8 cellular contexts compared by ENCODE assay signal in the genomic region with DNA sequence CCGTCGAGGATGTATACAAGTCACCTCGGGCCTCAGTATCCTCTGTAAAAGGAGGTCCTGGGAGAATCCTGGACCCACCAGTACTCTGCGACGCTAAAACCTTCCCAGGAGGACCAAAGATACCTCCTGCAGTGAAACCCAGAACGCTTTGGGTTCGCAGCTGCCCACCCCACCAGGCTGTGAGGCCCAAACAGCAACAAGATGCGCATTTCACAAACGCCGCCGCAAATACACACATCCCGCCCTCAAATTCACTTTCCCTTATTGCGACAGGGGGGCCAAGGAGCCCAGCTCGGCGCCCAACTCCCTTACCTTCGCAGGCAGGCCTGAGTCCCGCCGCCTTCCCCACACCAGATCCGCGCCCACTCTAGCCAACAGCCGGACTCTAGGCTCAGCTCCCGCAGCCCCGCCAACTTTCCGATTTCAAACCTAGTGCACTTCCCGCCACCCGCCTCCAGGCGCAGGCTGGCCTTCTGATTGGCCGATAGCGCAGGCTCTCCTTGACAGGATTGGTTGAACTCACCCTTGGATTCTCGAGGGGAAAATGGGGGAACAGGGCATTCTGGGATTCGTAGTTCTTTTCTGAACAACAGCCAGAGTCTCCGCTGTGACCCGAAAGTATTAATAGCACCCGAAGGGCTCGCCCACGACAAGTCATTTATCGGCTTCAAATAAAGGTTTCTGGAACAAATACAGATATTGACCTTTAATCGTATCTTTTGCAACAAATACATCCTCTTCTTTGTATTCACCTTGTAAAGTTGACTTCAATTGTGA. TPM values are rescaled to one million over a fixed set of nuclear protein-coding genes. Genes with fewer than 3 reads are reported as not detected.
DNase-seq lines count a peak whose midpoint lies in the region; FAIRE-seq and TF ChIP-seq lines count a peak whose summit lies in the region.

A gene with protein sequence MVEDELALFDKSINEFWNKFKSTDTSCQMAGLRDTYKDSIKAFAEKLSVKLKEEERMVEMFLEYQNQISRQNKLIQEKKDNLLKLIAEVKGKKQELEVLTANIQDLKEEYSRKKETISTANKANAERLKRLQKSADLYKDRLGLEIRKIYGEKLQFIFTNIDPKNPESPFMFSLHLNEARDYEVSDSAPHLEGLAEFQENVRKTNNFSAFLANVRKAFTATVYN (minus strand): TSS at position 425 of the 777 bp plus-strand sequence. CDS start 911 bp downstream, outside the sequence.

- peak; percentile 97 for FAIRE-seq in H54 (lab: Jason Lieb, UNC)

- TF ChIP-seq POLR2A in H54 (IDR thresholded peaks at IDR 0.05; ENCODE audit: low read depth, low read length) (peak; percentile 69), Raji (IDR thresholded peaks at IDR 0.05; ENCODE audit: insufficient read depth, low read depth, low read length) (peak; percentile 74)

- intact Hi-C loops in activated T-helper 2 cell treated with anti-CD3 and anti-CD28 coated beads, Interferon-gamma antibody, Interleukin-2, Interleukin-4, amounts not matched to agents 10 μg/mL and 5 μg/mL and 100 μg/mL, durations not matched to agents 14 hours and 24 hours and 36 hours (cut with micrococcal nuclease), result loop anchor here (2.0 kb wide), 1 partner anchor 27 kb away; no protein-coding TSS in a partner anchor

- peaks cover 26% of the 10 kb centered on the region for H3K36me3 Mint-ChIP-seq in activated T-helper 2 cell treated with anti-CD3 and anti-CD28 coated beads, Interferon-gamma antibody, Interleukin-2, Interleukin-4, amounts not matched to agents 10 μg/mL and 5 μg/mL and 100 μg/mL, durations not matched to agents 14 hours and 24 hours and 36 hours (ENCODE audit: low read depth)
- peaks cover 24% of the 10 kb centered on the region for H3K36me3 Mint-ChIP-seq in nephron progenitor cell (ENCODE audit: low read depth)
- H3K36me3 Mint-ChIP-seq in stimulated activated naive CD8-positive, alpha-beta T cell treated with anti-CD3 and anti-CD28 coated beads, Interleukin-15, Interleukin-2, amounts not matched to agents 100 ng/mL and 50 ng/mL, for 24 hours (ENCODE audit: low read depth), result peaks cover 12% of the 10 kb centered on the region

- no peaks in the 10 kb centered on the region for H3K9me3 Mint-ChIP-seq in activated T-helper 2 cell treated with anti-CD3 and anti-CD28 coated beads, Interferon-gamma antibody, Interleukin-2, Interleukin-4, amounts not matched to agents 10 μg/mL and 5 μg/mL and 100 μg/mL, durations not matched to agents 14 hours and 24 hours and 36 hours
- no peaks in the 10 kb centered on the region for H3K9me3 Mint-ChIP-seq in nephron progenitor cell
- no peaks in the 10 kb centered on the region for H3K9me3 Mint-ChIP-seq in stimulated activated naive CD8-positive, alpha-beta T cell treated with anti-CD3 and anti-CD28 coated beads, Interleukin-15, Interleukin-2, amounts not matched to agents 100 ng/mL and 50 ng/mL, for 24 hours

- peaks cover 23% of the 10 kb centered on the region for H3K4me1 Mint-ChIP-seq in activated T-helper 2 cell treated with anti-CD3 and anti-CD28 coated beads, Interferon-gamma antibody, Interleukin-2, Interleukin-4, amounts not matched to agents 10 μg/mL and 5 μg/mL and 100 μg/mL, durations not matched to agents 14 hours and 24 hours and 36 hours (ENCODE audit: low read depth)
- peaks cover 19% of the 10 kb centered on the region for H3K4me1 Mint-ChIP-seq in nephron progenitor cell
- H3K4me1 Mint-ChIP-seq in stimulated activated naive CD8-positive, alpha-beta T cell treated with anti-CD3 and anti-CD28 coated beads, Interleukin-15, Interleukin-2, amounts not matched to agents 100 ng/mL and 50 ng/mL, for 24 hours (ENCODE audit: low read depth), result peaks cover 21% of the 10 kb centered on the region

- peak within 1 kb of the TSS; percentile 96 for H3K4me3 Mint-ChIP-seq in activated T-helper 2 cell treated with anti-CD3 and anti-CD28 coated beads, Interferon-gamma antibody, Interleukin-2, Interleukin-4, amounts not matched to agents 10 μg/mL and 5 μg/mL and 100 μg/mL, durations not matched to agents 14 hours and 24 hours and 36 hours (ENCODE audit: low read depth)
- H3K4me3 Mint-ChIP-seq in nephron progenitor cell, result peak within 1 kb of the TSS; percentile 97
- H3K4me3 Mint-ChIP-seq in stimulated activated naive CD8-positive, alpha-beta T cell treated with anti-CD3 and anti-CD28 coated beads, Interleukin-15, Interleukin-2, amounts not matched to agents 100 ng/mL and 50 ng/mL, for 24 hours, result peak within 1 kb of the TSS; percentile 99

- H3K27ac Mint-ChIP-seq in activated T-helper 2 cell treated with anti-CD3 and anti-CD28 coated beads, Interferon-gamma antibody, Interleukin-2, Interleukin-4, amounts not matched to agents 10 μg/mL and 5 μg/mL and 100 μg/mL, durations not matched to agents 14 hours and 24 hours and 36 hours, result peak within 1 kb of the TSS; percentile 89
- no peak within 1 kb of the TSS for H3K27ac Mint-ChIP-seq in nephron progenitor cell
- peak within 1 kb of the TSS; percentile 90 for H3K27ac Mint-ChIP-seq in stimulated activated naive CD8-positive, alpha-beta T cell treated with anti-CD3 and anti-CD28 coated beads, Interleukin-15, Interleukin-2, amounts not matched to agents 100 ng/mL and 50 ng/mL, for 24 hours

- H3K27me3 Mint-ChIP-seq in activated T-helper 2 cell treated with anti-CD3 and anti-CD28 coated beads, Interferon-gamma antibody, Interleukin-2, Interleukin-4, amounts not matched to agents 10 μg/mL and 5 μg/mL and 100 μg/mL, durations not matched to agents 14 hours and 24 hours and 36 hours (ENCODE audit: low read depth), result peaks cover 30% of the 10 kb centered on the region
- H3K27me3 Mint-ChIP-seq in nephron progenitor cell (ENCODE audit: low read depth, poor library complexity), result peaks cover 18% of the 10 kb centered on the region
- peaks cover 15% of the 10 kb centered on the region for H3K27me3 Mint-ChIP-seq in stimulated activated naive CD8-positive, alpha-beta T cell treated with anti-CD3 and anti-CD28 coated beads, Interleukin-15, Interleukin-2, amounts not matched to agents 100 ng/mL and 50 ng/mL, for 24 hours

- peak; percentile 97 for DNase-seq in ELR (ENCODE audit: low read depth)
- peak; percentile 77 for DNase-seq in H54 (ENCODE audit: insufficient read length, low spot score)
- peak; percentile 93 for DNase-seq in LoVo (ENCODE audit: low spot score)
- DNase-seq in activated T-helper 2 cell treated with anti-CD3 and anti-CD28 coated beads, Interferon-gamma antibody, Interleukin-2, Interleukin-4, amounts not matched to agents 10 μg/mL and 5 μg/mL and 100 μg/mL, durations not matched to agents 14 hours and 24 hours and 36 hours (ENCODE audit: low spot score), result peak; percentile 88
- peak; percentile 85 for DNase-seq in fibroblast of the conjunctiva (ENCODE audit: low read depth)
- DNase-seq in nephron progenitor cell, result peak; percentile 92

- no peak for TF ChIP-seq CTCF in nephron progenitor cell (IDR thresholded peaks at IDR 0.05)

RNA-seq across cellular contexts. Expression of the gene that starts here (rescaled TPM):
- 18.4 and 18.5 TPM in 2 replicates for total RNA-seq in activated T-helper 2 cell treated with anti-CD3 and anti-CD28 coated beads, Interferon-gamma antibody, Interleukin-2, Interleukin-4, amounts not matched to agents 10 μg/mL and 5 μg/mL and 100 μg/mL, durations not matched to agents 14 hours and 24 hours and 36 hours

Comparison
In these comparisons a context has a peak if more than half of its experiments do, and no peak if none do; other contexts are left out.
1. Peak in every context shown above with its lines: DNase-seq.